ENCODE assay signal across 23 cellular contexts in genomic region chr9:34675874-34676273, GRCh38. TPM values are rescaled to one million over a fixed set of nuclear protein-coding genes. Genes with fewer than 3 reads are reported as not detected.
DNase-seq lines count a peak whose midpoint lies in the region; ATAC-seq, FAIRE-seq and TF ChIP-seq lines count a peak whose summit lies in the region.
"Had no signal": no experiment of that assay in that cellular context is flagged by ENCODE, and none has a peak within 500 bp of the region (broad histone marks: within the 10 kb centered on the region; RNA-seq: fewer than 3 reads in every experiment).

No MANE protein-coding gene starts in this region.

- no peak for FAIRE-seq in H54 (lab: Jason Lieb, UNC)
- FAIRE-seq in GM19239 (lab: Jason Lieb, UNC) = no peak
- FAIRE-seq: GM18507, RCC 7860 had no signal

- no peak overlapping the region for H3K27ac ChIP-seq in left ventricle myocardium inferior (replicated peaks)
- no peak overlapping the region for H3K27ac ChIP-seq in Peyer's patch
- H3K27ac ChIP-seq: 22Rv1, SJSA1 had no signal

- intact Hi-C loops in Right ventricle myocardium inferior (cut with DNase I) (no loop called here), left ventricle myocardium inferior (cut with micrococcal nuclease) (no loop called here)

- TF ChIP-seq POLR2A in H54 (IDR thresholded peaks at IDR 0.05; ENCODE audit: low read depth, low read length) = no peak
- no peak for TF ChIP-seq POLR2A in Peyer's patch (IDR thresholded peaks at IDR 0.05)

- DNase-seq in Right ventricle myocardium inferior (ENCODE audit: missing footprints) (no peak), left ventricle myocardium inferior (no peak), fibroblast of gingiva (ENCODE audit: low read depth) (peak; percentile 40), omental fat pad (ENCODE audit: low spot score) (no peak), H54 (ENCODE audit: insufficient read length, low spot score) (no peak), Peyer's patch (no peak), cortex of kidney (lab: John Stamatoyannopoulos, UW) (no peak), GM19239 (ENCODE audit: insufficient read length, low spot score) (no peak)
- DNase-seq: ACHN; AML-193; CD8-positive, alpha-beta T cell; DND-41; NCI-H1417 treated with DMSO at 0.1 percent for 48 hours; NCI-H187 treated with DMSO at 0.1 percent for 48 hours; NCI-H2107; NCI-H2227 treated with DMSO at 0.1 percent for 48 hours; NCI-H524 had no signal

- TF ChIP-seq CTCF in left ventricle myocardium inferior (IDR thresholded peaks at IDR 0.05; ENCODE audit: borderline replicate concordance) = no peak
- TF ChIP-seq CTCF in omental fat pad (IDR thresholded peaks at IDR 0.05) = no peak
- no peak for TF ChIP-seq CTCF in Peyer's patch (IDR thresholded peaks at IDR 0.05)

- H3K36me3 ChIP-seq in left ventricle myocardium inferior (peaks cover 2% of the 10 kb centered on the region), Peyer's patch (no peaks in the 10 kb centered on the region)
- H3K36me3 ChIP-seq: SJSA1 had no signal

- H3K4me1 ChIP-seq in left ventricle myocardium inferior (no peaks in the 10 kb centered on the region), Peyer's patch (no peaks in the 10 kb centered on the region)
- H3K4me1 ChIP-seq: SJSA1 had no signal

- peak; percentile 3 for ATAC-seq in Right ventricle myocardium inferior
- peak; percentile 63 for ATAC-seq in omental fat pad (ENCODE audit: low FRiP score)

- H3K9me3 ChIP-seq in left ventricle myocardium inferior (replicated peaks) (no peaks in the 10 kb centered on the region), Peyer's patch (no peaks in the 10 kb centered on the region)
- H3K9me3 ChIP-seq: SJSA1 had no signal

- H3K27me3 ChIP-seq in left ventricle myocardium inferior (ENCODE audit: low read depth) (no peaks in the 10 kb centered on the region), Peyer's patch (no peaks in the 10 kb centered on the region)
- H3K27me3 ChIP-seq: SJSA1 had no signal

- no peak overlapping the region for H3K4me3 ChIP-seq in left ventricle myocardium inferior
- H3K4me3 ChIP-seq in Peyer's patch = no peak overlapping the region
- H3K4me3 ChIP-seq: SJSA1 had no signal

RNA-seq across cellular contexts. Expression of gene CCL27, which starts 13.4 kb away (rescaled TPM):
- total RNA-seq in Right ventricle myocardium inferior (not detected), left ventricle myocardium inferior (0.41 TPM), omental fat pad (not detected), Peyer's patch (not detected)
- total RNA-seq: CD8-positive, alpha-beta T cell; H1; MCF 10A; SJSA1 had no signal

RNA-seq across cellular contexts. Expression of gene CCL19, which starts 15.2 kb away (rescaled TPM):
- total RNA-seq in Right ventricle myocardium inferior = 1.1 TPM
- 0.69 TPM for total RNA-seq in left ventricle myocardium inferior
- not detected for total RNA-seq in omental fat pad
- total RNA-seq in Peyer's patch = not detected
- total RNA-seq: CD8-positive, alpha-beta T cell; H1; MCF 10A; SJSA1 had no signal

RNA-seq across cellular contexts. Expression of gene IL11RA, which starts 23.9 kb away (rescaled TPM):
- total RNA-seq in Right ventricle myocardium inferior (43.6 TPM), left ventricle myocardium inferior (56.5 TPM), omental fat pad (10 to 100 TPM; 13.3 to 49.3 (median 23.1) TPM), Peyer's patch (10 to 100 TPM; 37.8 to 98.3 (median 58.0) TPM)

RNA-seq across cellular contexts. Expression of gene GALT, which starts 29.4 kb away (rescaled TPM):
- total RNA-seq in Right ventricle myocardium inferior (54.1 TPM), left ventricle myocardium inferior (51.5 TPM), omental fat pad (10 to 100 TPM; 17.2 to 53.3 (median 32.7) TPM), Peyer's patch (100 to 1,000 TPM; 111 to 310 (median 185) TPM)

RNA-seq across cellular contexts. Expression of gene CCL21, which starts 34.1 kb away (rescaled TPM):
- total RNA-seq in Right ventricle myocardium inferior = 12.4 TPM
- 6.2 TPM for total RNA-seq in left ventricle myocardium inferior
- total RNA-seq in omental fat pad = 10 to 100 TPM; 30.0 to 59.2 (median 57.5) TPM
- total RNA-seq in Peyer's patch = 10 to 100 TPM; 54.7 to 85.2 (median 70.3) TPM
- total RNA-seq: CD8-positive, alpha-beta T cell; H1; MCF 10A; SJSA1 had no signal
